Comparison of ENCODE assay signal across 2 cellular contexts in genomic region chr7:24978837-24979469, GRCh38.
TF ChIP-seq lines count a peak whose summit lies in the region.

No MANE protein-coding gene starts in this region.

TF ChIP-seq in GM12878, 131 proteins besides CTCF, POLR2A, EP300 and RAD21:
- no peak for TF ChIP-seq IKZF2 (IDR thresholded peaks at IDR 0.05)
- TF ChIP-seq BMI1 (IDR thresholded peaks at IDR 0.05; ENCODE audit: borderline replicate concordance): no peak
- TF ChIP-seq NBN (IDR thresholded peaks at IDR 0.05): 0 out of 2 replicates have a peak, but pooled peaks have one; percentile 60
- no peak for TF ChIP-seq SP1 (IDR thresholded peaks at IDR 0.05; ENCODE audit: low read depth, low read length)
- TF ChIP-seq PML (IDR thresholded peaks at IDR 0.05; ENCODE audit: low read length): no peak
- TF ChIP-seq NFIC (IDR thresholded peaks at IDR 0.05; ENCODE audit: low read depth, low read length): no peak
- TF ChIP-seq POLR2AphosphoS5 (IDR thresholded peaks at IDR 0.05; ENCODE audit: low read length): peak; percentile 43
- no peak for TF ChIP-seq SMAD5 (IDR thresholded peaks at IDR 0.05; ENCODE audit: low read depth)
- no peak for TF ChIP-seq FOXM1 (IDR thresholded peaks at IDR 0.05; ENCODE audit: low read depth, low read length)
- TF ChIP-seq PAX5 (IDR thresholded peaks at IDR 0.05; ENCODE audit: borderline replicate concordance, low read depth, low read length): no peak
- TF ChIP-seq MLLT1 (IDR thresholded peaks at IDR 0.05): peak; percentile 74; the same call in 1 of the 2 replicates
- no peak for TF ChIP-seq HDAC2 (IDR thresholded peaks at IDR 0.05)
- TF ChIP-seq SIN3A (IDR thresholded peaks at IDR 0.05; ENCODE audit: low read depth, low read length): peak; percentile 23; the same call in 1 of the 2 replicates
- no peak for TF ChIP-seq ZBTB11 (CRISPR knock-in tag; IDR thresholded peaks at IDR 0.05)
- TF ChIP-seq MXI1 (IDR thresholded peaks at IDR 0.05; ENCODE audit: low read depth, low read length): peak; percentile 66; the same call in 1 of the 2 replicates
- TF ChIP-seq ZBED1 (IDR thresholded peaks at IDR 0.05; ENCODE audit: borderline replicate concordance): no peak
- TF ChIP-seq HCFC1 (IDR thresholded peaks at IDR 0.05; ENCODE audit: low read length): no peak

TF ChIP-seq in HepG2, 621 proteins besides CTCF, POLR2A, EP300 and RAD21:
- TF ChIP-seq ZNF766 (CRISPR knock-in tag; IDR thresholded peaks at IDR 0.05; ENCODE audit: borderline replicate concordance) (peak; percentile 19; the same call in 1 of the 2 replicates), WIZ (CRISPR knock-in tag; IDR thresholded peaks at IDR 0.05) (no peak), ZNF446 (CRISPR knock-in tag; IDR thresholded peaks at IDR 0.05) (0 out of 2 replicates have a peak, but pooled peaks have one; percentile 3), IKZF4 (CRISPR knock-in tag; IDR thresholded peaks at IDR 0.05; ENCODE audit: borderline replicate concordance, low read depth, not compliant biosample characterization) (no peak), ZNF362 (CRISPR knock-in tag; IDR thresholded peaks at IDR 0.05; ENCODE audit: borderline replicate concordance) (peak; percentile 25; the same call in 1 of the 2 replicates), THAP8 (CRISPR knock-in tag; IDR thresholded peaks at IDR 0.05; ENCODE audit: borderline replicate concordance) (0 out of 2 replicates have a peak, but pooled peaks have one; percentile 41), HNF1B (CRISPR knock-in tag; IDR thresholded peaks at IDR 0.05) (0 out of 2 replicates have a peak, but pooled peaks have one; percentile 30), ATF7-NPFF (CRISPR knock-in tag; IDR thresholded peaks at IDR 0.05; ENCODE audit: low read depth) (0 out of 2 replicates have a peak, but pooled peaks have one; percentile 9)
